ENCODE assay signal across 23 cellular contexts in the genomic region with DNA sequence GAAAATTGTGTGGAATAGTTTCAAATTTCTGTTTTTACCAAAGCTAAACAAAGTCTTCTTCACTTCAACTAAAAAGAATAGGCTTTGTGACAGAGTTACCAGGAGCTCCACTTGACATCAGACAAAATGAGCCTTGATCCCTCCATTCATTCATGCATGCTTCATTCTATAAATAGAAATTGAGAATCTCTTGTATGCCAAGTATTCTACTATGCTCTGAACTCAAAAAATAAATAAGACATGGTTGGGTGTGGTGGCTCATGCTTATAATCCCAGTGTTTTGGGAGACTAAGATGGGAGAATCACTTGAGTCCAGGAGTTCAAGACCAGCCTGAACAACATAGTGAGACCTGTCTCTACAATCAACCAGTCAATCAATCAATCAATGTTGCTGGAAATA.
"Had no signal": no experiment of that assay in that cellular context is flagged by ENCODE, and none has a peak within 500 bp of the region (broad histone marks: within the 10 kb centered on the region; RNA-seq: fewer than 3 reads in every experiment).

No MANE protein-coding gene starts in this region.

- DNase-seq: islet precursor cell; left ventricle myocardium inferior; mesendoderm; naive thymus-derived CD8-positive, alpha-beta T cell; nucleus accumbens; pancreas; posterior cingulate gyrus; retina; right cardiac atrium; stimulated activated CD4-positive, alpha-beta T cell treated with anti-CD3 and anti-CD28 coated beads, Interleukin-1b, Interleukin-23, amount 100 ng/mL, for 48 hours; stimulated activated CD4-positive, alpha-beta T cell treated with anti-CD3 and anti-CD28 coated beads, Interleukin-2, amount 100 ng/mL, for 48 hours; stimulated activated naive B cell treated with anti-CD40 and anti-IgM and Interleukin-4, amounts not matched to agents 10 μg/mL and 1 μg/mL and 100 μg/mL, for 72 hours; stimulated activated naive CD8-positive, alpha-beta T cell treated with anti-CD3 and anti-CD28 coated beads, Interleukin-15, Interleukin-2, amounts not matched to agents 100 U/mL and 50 U/mL, for 24 hours; stomach; testis; thyroid gland; transverse colon; upper lobe of left lung had no signal

- H3K4me2 ChIP-seq: hepatocyte, smooth muscle cell had no signal

- H3K79me2 ChIP-seq: hepatocyte had no signal

- H3K9me3 ChIP-seq: left ventricle myocardium inferior, pancreas, prostate gland, stomach, testis, thyroid gland, transverse colon, upper lobe of left lung, vagina had no signal

- H2AFZ ChIP-seq: hepatocyte had no signal

- H3K27ac ChIP-seq: hepatocyte, left ventricle myocardium inferior, pancreas, prostate gland, stomach, testis, thyroid gland, transverse colon, upper lobe of left lung, vagina had no signal

- H3K27me3 ChIP-seq: hepatocyte, pancreas, stomach, testis, thyroid gland, transverse colon, upper lobe of left lung, vagina had no signal

- H3K4me1 ChIP-seq: left ventricle myocardium inferior, pancreas, prostate gland, stomach, testis, thyroid gland, transverse colon, upper lobe of left lung, vagina had no signal

- H3K4me3 ChIP-seq: hepatocyte, left ventricle myocardium inferior, lung, pancreas, prostate gland, smooth muscle cell, stomach, testis, thyroid gland, transverse colon, upper lobe of left lung, vagina had no signal

- H3K36me3 ChIP-seq: left ventricle myocardium inferior, pancreas, prostate gland, stomach, thyroid gland, transverse colon, upper lobe of left lung, vagina had no signal
